1 cellular context compared by ENCODE assay signal in genomic region chrX:47283015-47283771, GRCh38.
TF ChIP-seq lines count a peak whose summit lies in the region.

No MANE protein-coding gene starts in this region.

TF ChIP-seq in IMR-90, 13 proteins besides CTCF, POLR2A, EP300 and RAD21 (continued from another document):
- TF ChIP-seq USF2 (IDR thresholded peaks at IDR 0.05; ENCODE audit: low read depth, low read length) (peak; percentile 93), ELK1 (IDR thresholded peaks at IDR 0.05; ENCODE audit: borderline replicate concordance, low read depth, low read length) (no peak), MXI1 (IDR thresholded peaks at IDR 0.05; ENCODE audit: borderline replicate concordance, low read depth, low read length) (0 out of 2 replicates have a peak, but pooled peaks have one; percentile 32), BHLHE40 (IDR thresholded peaks at IDR 0.05; ENCODE audit: low read depth, low read length) (peak; percentile 62; the same call in 1 of the 2 replicates), RCOR1 (IDR thresholded peaks at IDR 0.05; ENCODE audit: insufficient replicate concordance, low read length) (no peak), FOS (IDR thresholded peaks at IDR 0.05; ENCODE audit: low read depth, low read length) (no peak), MAZ (IDR thresholded peaks at IDR 0.05; ENCODE audit: borderline replicate concordance, low read depth, low read length) (no peak), NFE2L2 (IDR thresholded peaks at IDR 0.05; ENCODE audit: low read depth, low read length) (no peak), CHD1 (IDR thresholded peaks at IDR 0.05; ENCODE audit: low read depth, low read length) (no peak), RFX5 (IDR thresholded peaks at IDR 0.05; ENCODE audit: low read depth, low read length) (no peak)
